ENCODE assay signal across 2 cellular contexts in the genomic region with DNA sequence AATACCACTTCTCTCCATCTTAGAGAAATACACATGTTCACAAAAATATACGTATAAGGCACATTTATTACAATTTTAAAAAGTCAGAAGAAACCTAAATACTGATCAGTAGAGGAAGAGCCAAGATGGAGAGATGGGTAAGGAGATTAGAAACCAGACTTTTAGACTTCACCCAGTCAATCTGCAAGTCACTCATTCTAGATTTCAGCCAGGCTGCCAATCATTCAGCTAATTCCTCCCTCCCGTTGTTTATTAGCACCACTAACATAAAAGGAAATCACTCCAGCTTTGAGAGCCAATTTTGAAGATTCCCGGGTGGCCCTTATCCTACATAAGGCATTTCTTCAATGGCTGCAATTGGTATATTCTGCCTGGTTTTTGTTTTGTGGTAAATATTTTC.
TF ChIP-seq lines count a peak whose summit lies in the region.

No MANE protein-coding gene starts in this region.

TF ChIP-seq in HEK293T, 16 proteins besides CTCF, POLR2A, EP300 and RAD21:
- TF ChIP-seq L3MBTL2 (conservative IDR thresholded peaks at IDR 0.05) (no peak), FOXM1 (IDR thresholded peaks at IDR 0.05; ENCODE audit: borderline replicate concordance) (no peak), LEF1 (IDR thresholded peaks at IDR 0.05; ENCODE audit: borderline replicate concordance) (no peak), ELF4 (IDR thresholded peaks at IDR 0.05) (no peak)
- TF ChIP-seq, protein P1, sequence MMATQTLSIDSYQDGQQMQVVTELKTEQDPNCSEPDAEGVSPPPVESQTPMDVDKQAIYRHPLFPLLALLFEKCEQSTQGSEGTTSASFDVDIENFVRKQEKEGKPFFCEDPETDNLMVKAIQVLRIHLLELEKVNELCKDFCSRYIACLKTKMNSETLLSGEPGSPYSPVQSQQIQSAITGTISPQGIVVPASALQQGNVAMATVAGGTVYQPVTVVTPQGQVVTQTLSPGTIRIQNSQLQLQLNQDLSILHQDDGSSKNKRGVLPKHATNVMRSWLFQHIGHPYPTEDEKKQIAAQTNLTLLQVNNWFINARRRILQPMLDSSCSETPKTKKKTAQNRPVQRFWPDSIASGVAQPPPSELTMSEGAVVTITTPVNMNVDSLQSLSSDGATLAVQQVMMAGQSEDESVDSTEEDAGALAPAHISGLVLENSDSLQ (IDR thresholded peaks at IDR 0.05), result peak; percentile 76
TF ChIP-seq in HEK293T: peak in this region for 1.

TF ChIP-seq in K562, 482 proteins besides CTCF, POLR2A, EP300 and RAD21 (continued from another document):
- TF ChIP-seq ATF7 (IDR thresholded peaks at IDR 0.05), result no peak
- TF ChIP-seq, protein P2, sequence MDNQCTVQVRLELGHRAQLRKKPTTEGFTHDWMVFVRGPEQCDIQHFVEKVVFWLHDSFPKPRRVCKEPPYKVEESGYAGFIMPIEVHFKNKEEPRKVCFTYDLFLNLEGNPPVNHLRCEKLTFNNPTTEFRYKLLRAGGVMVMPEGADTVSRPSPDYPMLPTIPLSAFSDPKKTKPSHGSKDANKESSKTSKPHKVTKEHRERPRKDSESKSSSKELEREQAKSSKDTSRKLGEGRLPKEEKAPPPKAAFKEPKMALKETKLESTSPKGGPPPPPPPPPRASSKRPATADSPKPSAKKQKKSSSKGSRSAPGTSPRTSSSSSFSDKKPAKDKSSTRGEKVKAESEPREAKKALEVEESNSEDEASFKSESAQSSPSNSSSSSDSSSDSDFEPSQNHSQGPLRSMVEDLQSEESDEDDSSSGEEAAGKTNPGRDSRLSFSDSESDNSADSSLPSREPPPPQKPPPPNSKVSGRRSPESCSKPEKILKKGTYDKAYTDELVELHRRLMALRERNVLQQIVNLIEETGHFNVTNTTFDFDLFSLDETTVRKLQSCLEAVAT (IDR thresholded peaks at IDR 0.05), result no peak
- TF ChIP-seq BDP1 (IDR thresholded peaks at IDR 0.05; ENCODE audit: insufficient read depth, insufficient read length), result no peak
- TF ChIP-seq, protein P1 (IDR thresholded peaks at IDR 0.05), result peak; percentile 91
- TF ChIP-seq, protein P3, sequence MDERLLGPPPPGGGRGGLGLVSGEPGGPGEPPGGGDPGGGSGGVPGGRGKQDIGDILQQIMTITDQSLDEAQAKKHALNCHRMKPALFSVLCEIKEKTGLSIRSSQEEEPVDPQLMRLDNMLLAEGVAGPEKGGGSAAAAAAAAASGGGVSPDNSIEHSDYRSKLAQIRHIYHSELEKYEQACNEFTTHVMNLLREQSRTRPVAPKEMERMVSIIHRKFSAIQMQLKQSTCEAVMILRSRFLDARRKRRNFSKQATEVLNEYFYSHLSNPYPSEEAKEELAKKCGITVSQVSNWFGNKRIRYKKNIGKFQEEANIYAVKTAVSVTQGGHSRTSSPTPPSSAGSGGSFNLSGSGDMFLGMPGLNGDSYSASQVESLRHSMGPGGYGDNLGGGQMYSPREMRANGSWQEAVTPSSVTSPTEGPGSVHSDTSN (CRISPR knock-in tag; IDR thresholded peaks at IDR 0.05; ENCODE audit: low read depth), result no peak
- TF ChIP-seq, protein P3 (tag; conservative IDR thresholded peaks at IDR 0.05; ENCODE audit: low read depth), result peak; percentile 62
- TF ChIP-seq, protein P4, sequence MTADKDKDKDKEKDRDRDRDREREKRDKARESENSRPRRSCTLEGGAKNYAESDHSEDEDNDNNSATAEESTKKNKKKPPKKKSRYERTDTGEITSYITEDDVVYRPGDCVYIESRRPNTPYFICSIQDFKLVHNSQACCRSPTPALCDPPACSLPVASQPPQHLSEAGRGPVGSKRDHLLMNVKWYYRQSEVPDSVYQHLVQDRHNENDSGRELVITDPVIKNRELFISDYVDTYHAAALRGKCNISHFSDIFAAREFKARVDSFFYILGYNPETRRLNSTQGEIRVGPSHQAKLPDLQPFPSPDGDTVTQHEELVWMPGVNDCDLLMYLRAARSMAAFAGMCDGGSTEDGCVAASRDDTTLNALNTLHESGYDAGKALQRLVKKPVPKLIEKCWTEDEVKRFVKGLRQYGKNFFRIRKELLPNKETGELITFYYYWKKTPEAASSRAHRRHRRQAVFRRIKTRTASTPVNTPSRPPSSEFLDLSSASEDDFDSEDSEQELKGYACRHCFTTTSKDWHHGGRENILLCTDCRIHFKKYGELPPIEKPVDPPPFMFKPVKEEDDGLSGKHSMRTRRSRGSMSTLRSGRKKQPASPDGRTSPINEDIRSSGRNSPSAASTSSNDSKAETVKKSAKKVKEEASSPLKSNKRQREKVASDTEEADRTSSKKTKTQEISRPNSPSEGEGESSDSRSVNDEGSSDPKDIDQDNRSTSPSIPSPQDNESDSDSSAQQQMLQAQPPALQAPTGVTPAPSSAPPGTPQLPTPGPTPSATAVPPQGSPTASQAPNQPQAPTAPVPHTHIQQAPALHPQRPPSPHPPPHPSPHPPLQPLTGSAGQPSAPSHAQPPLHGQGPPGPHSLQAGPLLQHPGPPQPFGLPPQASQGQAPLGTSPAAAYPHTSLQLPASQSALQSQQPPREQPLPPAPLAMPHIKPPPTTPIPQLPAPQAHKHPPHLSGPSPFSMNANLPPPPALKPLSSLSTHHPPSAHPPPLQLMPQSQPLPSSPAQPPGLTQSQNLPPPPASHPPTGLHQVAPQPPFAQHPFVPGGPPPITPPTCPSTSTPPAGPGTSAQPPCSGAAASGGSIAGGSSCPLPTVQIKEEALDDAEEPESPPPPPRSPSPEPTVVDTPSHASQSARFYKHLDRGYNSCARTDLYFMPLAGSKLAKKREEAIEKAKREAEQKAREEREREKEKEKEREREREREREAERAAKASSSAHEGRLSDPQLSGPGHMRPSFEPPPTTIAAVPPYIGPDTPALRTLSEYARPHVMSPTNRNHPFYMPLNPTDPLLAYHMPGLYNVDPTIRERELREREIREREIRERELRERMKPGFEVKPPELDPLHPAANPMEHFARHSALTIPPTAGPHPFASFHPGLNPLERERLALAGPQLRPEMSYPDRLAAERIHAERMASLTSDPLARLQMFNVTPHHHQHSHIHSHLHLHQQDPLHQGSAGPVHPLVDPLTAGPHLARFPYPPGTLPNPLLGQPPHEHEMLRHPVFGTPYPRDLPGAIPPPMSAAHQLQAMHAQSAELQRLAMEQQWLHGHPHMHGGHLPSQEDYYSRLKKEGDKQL (CRISPR knock-in tag; IDR thresholded peaks at IDR 0.05; ENCODE audit: borderline replicate concordance), result no peak
- peak; percentile 5 for TF ChIP-seq MEIS2 (IDR thresholded peaks at IDR 0.05; ENCODE audit: partially characterized antibody)
- no peak for TF ChIP-seq ADNP (tag; IDR thresholded peaks at IDR 0.05)
- TF ChIP-seq ETV5 (CRISPR knock-in tag; IDR thresholded peaks at IDR 0.05; ENCODE audit: low read depth), result no peak
- no peak for TF ChIP-seq HDGF (IDR thresholded peaks at IDR 0.05)
- TF ChIP-seq ZKSCAN1 (IDR thresholded peaks at IDR 0.05; ENCODE audit: low read depth, low read length), result no peak
- no peak for TF ChIP-seq THRAP3 (IDR thresholded peaks at IDR 0.05; ENCODE audit: borderline replicate concordance)
- TF ChIP-seq SNIP1 (IDR thresholded peaks at IDR 0.05; ENCODE audit: low read depth), result no peak
- no peak for TF ChIP-seq ZFP36 (IDR thresholded peaks at IDR 0.05; ENCODE audit: low read depth, low read length, partially characterized antibody)
- no peak for TF ChIP-seq SIN3A (IDR thresholded peaks at IDR 0.05; ENCODE audit: borderline replicate concordance in 2 of 2, control insufficient read depth in 1 of 2, low read depth in 2 of 2, low read length in 2 of 2)
- TF ChIP-seq ZNF274 (IDR thresholded peaks at IDR 0.05; ENCODE audit: borderline replicate concordance, low read depth, low read length), result no peak
- TF ChIP-seq, protein P5, sequence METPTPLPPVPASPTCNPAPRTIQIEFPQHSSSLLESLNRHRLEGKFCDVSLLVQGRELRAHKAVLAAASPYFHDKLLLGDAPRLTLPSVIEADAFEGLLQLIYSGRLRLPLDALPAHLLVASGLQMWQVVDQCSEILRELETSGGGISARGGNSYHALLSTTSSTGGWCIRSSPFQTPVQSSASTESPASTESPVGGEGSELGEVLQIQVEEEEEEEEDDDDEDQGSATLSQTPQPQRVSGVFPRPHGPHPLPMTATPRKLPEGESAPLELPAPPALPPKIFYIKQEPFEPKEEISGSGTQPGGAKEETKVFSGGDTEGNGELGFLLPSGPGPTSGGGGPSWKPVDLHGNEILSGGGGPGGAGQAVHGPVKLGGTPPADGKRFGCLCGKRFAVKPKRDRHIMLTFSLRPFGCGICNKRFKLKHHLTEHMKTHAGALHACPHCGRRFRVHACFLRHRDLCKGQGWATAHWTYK (CRISPR knock-in tag; IDR thresholded peaks at IDR 0.05), result no peak
